ENCODE assay signal across 8 cellular contexts in the genomic region with DNA sequence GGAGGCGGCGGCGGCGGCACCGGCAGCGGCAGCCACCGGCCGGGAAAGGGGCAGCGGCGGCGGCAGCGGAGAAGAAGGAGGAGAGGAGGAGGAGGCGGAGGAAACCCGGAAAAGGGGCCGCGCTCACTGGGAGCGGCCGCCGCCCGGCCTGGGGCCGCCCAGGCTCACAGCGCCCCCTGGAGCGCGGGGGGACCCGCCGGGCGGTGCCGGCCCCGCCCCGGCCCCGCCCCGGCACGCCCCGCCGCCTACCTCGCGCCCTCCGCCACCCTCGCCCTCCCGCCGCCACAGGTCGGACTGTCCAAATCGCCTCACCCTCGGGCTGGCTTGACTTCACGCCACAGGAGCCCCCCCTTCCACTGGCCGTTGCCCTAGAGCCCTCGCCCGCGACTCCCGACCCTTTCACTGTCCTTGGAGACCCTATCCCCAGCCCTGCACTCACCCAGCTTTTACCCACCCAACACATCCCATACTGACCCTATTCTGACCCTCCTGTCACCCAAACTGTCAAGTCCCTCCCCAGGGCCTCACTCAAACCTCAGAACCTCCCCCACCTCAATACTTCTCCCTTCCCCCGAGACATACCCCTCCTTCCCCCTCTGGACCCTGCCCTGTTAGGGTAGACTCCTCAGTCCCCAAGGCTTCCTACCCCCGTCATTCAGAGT. TPM values are rescaled to one million over a fixed set of nuclear protein-coding genes. Genes with fewer than 3 reads are reported as not detected.
DNase-seq lines count a peak whose midpoint lies in the region; ATAC-seq and TF ChIP-seq lines count a peak whose summit lies in the region.

A gene (minus strand): TSS at position 85 of the 662 bp plus-strand sequence. CDS start 370 bp downstream, outside the sequence.

- no TSS peak for BruUV-seq in PC-9 (replicated peaks; lab: Mats Ljungman, UMichigan)

- no peaks in the 10 kb centered on the region for H3K9me2 ChIP-seq in PC-9 (ENCODE audit: insufficient read depth)

- POLR2A ChIA-PET in PC-9 (lab: Charles Lee; ENCODE audit: unreplicated experiment) = no interaction called here

- no peaks in the 10 kb centered on the region for H3K9me3 Mint-ChIP-seq in activated T-cell treated with anti-CD3 and anti-CD28 coated beads, Interleukin-2, amount 50 U/mL, for 72 hours
- H3K9me3 Mint-ChIP-seq in naive B cell = no peaks in the 10 kb centered on the region
- H3K9me3 Mint-ChIP-seq in stimulated activated effector memory CD8-positive, alpha-beta T cell treated with anti-CD3 and anti-CD28 coated beads, Interleukin-12 subunit alpha, Interleukin-12 subunit beta, amount 100 ng/mL, for 72 hours = no peaks in the 10 kb centered on the region

- TF ChIP-seq CTCF in PC-9 (conservative IDR thresholded peaks at IDR 0.05) (no peak; the same call in 1 of the 2 replicates), esophagus squamous epithelium (IDR thresholded peaks at IDR 0.05) (peak in 2 of 6 experiments; percentile 8 to 52)

- H3K4me1 Mint-ChIP-seq in activated T-cell treated with anti-CD3 and anti-CD28 coated beads, Interleukin-2, amount 50 U/mL, for 72 hours (ENCODE audit: low read depth) = peaks cover 44% of the 10 kb centered on the region
- peaks cover 27 to 44% (median 28%) of the 10 kb centered on the region in 3 donors for H3K4me1 Mint-ChIP-seq in naive B cell
- peaks cover 32% of the 10 kb centered on the region for H3K4me1 Mint-ChIP-seq in stimulated activated effector memory CD8-positive, alpha-beta T cell treated with anti-CD3 and anti-CD28 coated beads, Interleukin-12 subunit alpha, Interleukin-12 subunit beta, amount 100 ng/mL, for 72 hours

- H4K20me1 ChIP-seq in PC-9 (ENCODE audit: insufficient read depth) = peaks cover 21% of the 10 kb centered on the region

- H3K36me3 ChIP-seq in PC-9 (ENCODE audit: low read depth) (peaks cover 29% of the 10 kb centered on the region), esophagus squamous epithelium (peaks cover 0 to 33% (median 0%) of the 10 kb centered on the region in 3 donors)

- peak within 1 kb of the TSS; percentile 75 for H2AFZ ChIP-seq in PC-9

- H3K27me3 Mint-ChIP-seq in activated T-cell treated with anti-CD3 and anti-CD28 coated beads, Interleukin-2, amount 50 U/mL, for 72 hours (ENCODE audit: low read depth) = peaks cover 26% of the 10 kb centered on the region
- peaks cover 9 to 18% (median 14%) of the 10 kb centered on the region in 3 donors for H3K27me3 Mint-ChIP-seq in naive B cell

- CTCF ChIA-PET in PC-9 (lab: Charles Lee) = interaction anchor here (0.5 to 0.7 kb wide), 2 partner anchors 68 to 108 kb away, joined by 8 to 15 read pairs; no protein-coding TSS in a partner anchor

- DNase-seq in COLO668 (lab: John Stamatoyannopoulos, UW; ENCODE audit: unreplicated experiment) (peak; percentile 85), HPDE6-E6E7 (ENCODE audit: extremely low spot score) (peak; percentile 88), PC-9 (peak in 1 of 2 experiments; percentile 64), esophagus squamous epithelium (lab: John Stamatoyannopoulos, UW) (no peak), naive B cell (peak; percentile 63)
- DNase-seq in activated T-cell treated with anti-CD3 and anti-CD28 coated beads, Interleukin-2, amount 50 U/mL, for 72 hours = peak; percentile 78 to 82
- peak; percentile 58 to 78 for DNase-seq in stimulated activated effector memory CD8-positive, alpha-beta T cell treated with anti-CD3 and anti-CD28 coated beads, Interleukin-12 subunit alpha, Interleukin-12 subunit beta, amount 100 ng/mL, for 72 hours (ENCODE audit: low spot score in 2 of 2)

- H3K27me3 ChIP-seq in PC-9 (ENCODE audit: insufficient read depth, low read depth) (no peaks in the 10 kb centered on the region), esophagus squamous epithelium (peaks cover 0 to 2% (median 0%) of the 10 kb centered on the region in 4 donors)

- H3K4me1 ChIP-seq in PC-9 (replicated peaks; ENCODE audit: insufficient read depth) = peaks cover 26% of the 10 kb centered on the region
- H3K4me1 ChIP-seq in esophagus squamous epithelium = peaks cover 6 to 34% (median 8%) of the 10 kb centered on the region in 3 donors

- H3K4me2 ChIP-seq in PC-9 = peak within 1 kb of the TSS; percentile 95

- H3K79me2 ChIP-seq in PC-9 (ENCODE audit: low read depth) = peaks cover 40% of the 10 kb centered on the region

- 6 to 21% methylated on average over 9 to 25 of the region's 52 CpGs for WGBS in esophagus squamous epithelium, 2 donors

- no peaks in the 10 kb centered on the region for H3K9me3 ChIP-seq in PC-9 (ENCODE audit: insufficient read depth, low read depth)
- H3K9me3 ChIP-seq in esophagus squamous epithelium = no peaks in the 10 kb centered on the region

- H3K4me3 ChIP-seq in PC-9 (peak within 1 kb of the TSS; percentile 80), esophagus squamous epithelium (peak within 1 kb of the TSS; percentile 48 to 89 (median 74))

- peaks cover 4 to 18% of the 10 kb centered on the region in 2 donors for H3K36me3 Mint-ChIP-seq in activated T-cell treated with anti-CD3 and anti-CD28 coated beads, Interleukin-2, amount 50 U/mL, for 72 hours (ENCODE audit: insufficient read depth in 2 of 2)
- H3K36me3 Mint-ChIP-seq in naive B cell = peaks cover 0 to 9% of the 10 kb centered on the region in 2 donors
- H3K36me3 Mint-ChIP-seq in stimulated activated effector memory CD8-positive, alpha-beta T cell treated with anti-CD3 and anti-CD28 coated beads, Interleukin-12 subunit alpha, Interleukin-12 subunit beta, amount 100 ng/mL, for 72 hours = peaks cover 42% of the 10 kb centered on the region

- peak within 1 kb of the TSS; percentile 90 for H3K4me3 Mint-ChIP-seq in activated T-cell treated with anti-CD3 and anti-CD28 coated beads, Interleukin-2, amount 50 U/mL, for 72 hours
- peak within 1 kb of the TSS; percentile 85 to 95 (median 90) for H3K4me3 Mint-ChIP-seq in naive B cell
- peak within 1 kb of the TSS; percentile 85 for H3K4me3 Mint-ChIP-seq in stimulated activated effector memory CD8-positive, alpha-beta T cell treated with anti-CD3 and anti-CD28 coated beads, Interleukin-12 subunit alpha, Interleukin-12 subunit beta, amount 100 ng/mL, for 72 hours

- H3F3A ChIP-seq in PC-9 (ENCODE audit: insufficient read depth, low read depth) = peaks cover 2% of the 10 kb centered on the region; the same call in 1 of the 2 replicates

- peak within 1 kb of the TSS; percentile 85 for H3K27ac Mint-ChIP-seq in activated T-cell treated with anti-CD3 and anti-CD28 coated beads, Interleukin-2, amount 50 U/mL, for 72 hours
- H3K27ac Mint-ChIP-seq in naive B cell = peak within 1 kb of the TSS in 5 of 6 donors; percentile 62 to 94 (median 78)
- H3K27ac Mint-ChIP-seq in stimulated activated effector memory CD8-positive, alpha-beta T cell treated with anti-CD3 and anti-CD28 coated beads, Interleukin-12 subunit alpha, Interleukin-12 subunit beta, amount 100 ng/mL, for 72 hours = peak within 1 kb of the TSS; percentile 92

- ATAC-seq in GM19463 (IDR thresholded peaks at IDR 0.05; ENCODE audit: unreplicated experiment) = peak; percentile 90
- ATAC-seq in activated T-cell treated with anti-CD3 and anti-CD28 coated beads, Interleukin-2, amount 50 U/mL, for 72 hours (replicated peaks in 1 of 2) = peak; percentile 95 to 96
- ATAC-seq in naive B cell (ENCODE audit: low read depth in 2 of 2) = peak; percentile 94 to 96
- ATAC-seq in stimulated activated effector memory CD8-positive, alpha-beta T cell treated with anti-CD3 and anti-CD28 coated beads, Interleukin-12 subunit alpha, Interleukin-12 subunit beta, amount 100 ng/mL, for 72 hours = peak; percentile 94

- no peak within 1 kb of the TSS for H3K27ac ChIP-seq in PC-9
- H3K27ac ChIP-seq in esophagus squamous epithelium = peak within 1 kb of the TSS; percentile 57 to 77 (median 66)

- intact Hi-C loops in PC-9 (cut with micrococcal nuclease; ENCODE audit: unreplicated experiment) = loop anchor here (1.0 to 10.0 kb wide), 3 partner anchors 52 to 173 kb away; a partner anchor contains a TSS
- intact Hi-C loops in esophagus squamous epithelium (cut with DNase I) = loop anchor here (5.0 kb wide), 1 partner anchor 176 kb away; no protein-coding TSS in a partner anchor

- no peak for TF ChIP-seq POLR2A in esophagus squamous epithelium (IDR thresholded peaks at IDR 0.05)

RNA-seq across cellular contexts. Expression of the gene that starts here (rescaled TPM):
- total RNA-seq in PC-9 (2021) = 100 and 104 TPM in 2 replicates
- 100 to 1,000 TPM; 121 to 133 TPM for total RNA-seq in activated T-cell treated with anti-CD3 and anti-CD28 coated beads, Interleukin-2, amount 50 U/mL, for 72 hours
- total RNA-seq in esophagus squamous epithelium = 10 to 100 TPM; 22.3 to 32.8 (median 29.1) TPM
- polyA plus RNA-seq in naive B cell (ENCODE audit: low read depth in 6 of 6) = 10 to 100 TPM in 3 of 6 donors, 1 to 10 TPM in 3; 5.9 to 12.2 (median 9.9) TPM
